In the genomic region with DNA sequence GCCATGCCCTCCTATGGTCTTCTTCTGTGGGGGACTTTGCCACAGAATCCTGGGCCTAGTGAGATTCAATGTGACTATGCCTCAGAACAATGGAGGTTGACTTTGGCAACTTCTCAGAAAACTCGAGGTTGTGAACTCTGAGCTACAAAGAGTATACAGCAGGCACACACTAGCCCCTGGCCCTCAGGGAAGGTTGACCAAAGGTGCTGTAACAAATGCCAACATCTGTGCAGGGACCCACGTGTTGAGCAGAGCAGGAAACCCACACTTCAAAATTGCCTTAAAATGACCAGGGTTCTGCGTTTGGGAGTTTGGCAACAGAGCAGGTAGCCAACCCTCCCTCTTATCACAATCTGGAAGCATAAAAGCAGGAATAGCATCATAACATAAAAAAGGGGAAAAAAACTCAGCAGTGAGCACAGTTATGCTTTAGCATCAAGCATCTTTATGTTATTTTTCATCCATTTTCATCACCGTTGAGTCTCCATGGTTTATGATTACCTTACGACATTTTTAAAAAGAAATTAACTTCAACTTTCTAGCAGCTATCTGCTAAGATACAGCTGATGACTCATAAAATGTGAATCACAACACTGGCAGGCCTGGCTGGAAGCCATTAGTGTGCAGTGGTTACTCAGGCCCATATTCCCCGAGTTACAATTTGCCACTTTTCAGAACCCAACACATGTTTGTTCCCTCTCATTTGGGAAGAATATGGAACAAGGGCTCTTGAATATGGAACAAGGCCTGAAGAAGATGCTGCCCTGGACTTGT, we compare ENCODE assay signal across 10 cellular contexts. TPM values are rescaled to one million over a fixed set of nuclear protein-coding genes. Genes with fewer than 3 reads are reported as not detected.
DNase-seq lines count a peak whose midpoint lies in the region; ATAC-seq and TF ChIP-seq lines count a peak whose summit lies in the region.
"Had no signal": no experiment of that assay in that cellular context is flagged by ENCODE, and none has a peak within 500 bp of the region (broad histone marks: within the 10 kb centered on the region; RNA-seq: fewer than 3 reads in every experiment).

No MANE protein-coding gene starts in this region.

- peak; percentile 82 for DNase-seq in EL
- DNase-seq in PC-3: peak; percentile 78
- peak; percentile 20 for DNase-seq in epithelial cell of prostate (ENCODE audit: low read depth, low spot score)
- DNase-seq in retinal pigment epithelial cell (ENCODE audit: low read depth): peak; percentile 20
- no peak for DNase-seq in UCSD-AML1 (lab: John Stamatoyannopoulos, UW; ENCODE audit: unreplicated experiment)
- DNase-seq in activated effector memory CD4-positive, alpha-beta T cell treated with Interleukin-2 at 50 U/mL for 16 hours: no peak
- DNase-seq in NCI-H2171 treated with DMSO at 0.1 percent for 48 hours (lab: John Stamatoyannopoulos, UW): no peak

- no peak overlapping the region for H3K27ac ChIP-seq in PC-3 (ENCODE audit: low read length)
- H3K27ac ChIP-seq in epithelial cell of prostate: no peak overlapping the region
- H3K27ac ChIP-seq: neural progenitor cell, VCaP had no signal

- no peaks in the 10 kb centered on the region for H3F3A ChIP-seq in PC-3 (ENCODE audit: low read length, unreplicated experiment)

- no peaks in the 10 kb centered on the region for H3K79me2 ChIP-seq in PC-3 (ENCODE audit: low read length)

- intact Hi-C loops in PC-3 (cut with micrococcal nuclease): no loop called here

- CTCF ChIA-PET in PC-3 (lab: Charles Lee): interaction anchor here (0.5 kb wide), 1 partner anchor 16 kb away, joined by 7 read pairs; no protein-coding TSS in a partner anchor

- H4K20me1 ChIP-seq in PC-3 (ENCODE audit: low read length): no peaks in the 10 kb centered on the region

- H3K36me3 ChIP-seq in PC-3 (ENCODE audit: low read depth, low read length): no peaks in the 10 kb centered on the region
- H3K36me3 ChIP-seq: neural progenitor cell had no signal

- BruUV-seq in PC-3 (replicated peaks; lab: Mats Ljungman, UMichigan): no TSS peak

- no peak for TF ChIP-seq CTCF in PC-3 (conservative IDR thresholded peaks at IDR 0.05; ENCODE audit: low read depth, low read length)
- TF ChIP-seq CTCF in retinal pigment epithelial cell (conservative IDR thresholded peaks at IDR 0.05; ENCODE audit: low read depth, low read length): no peak

- H3K27me3 ChIP-seq in PC-3 (ENCODE audit: low read length): peaks cover 17% of the 10 kb centered on the region; the same call in 1 of the 2 replicates
- H3K27me3 ChIP-seq: neural progenitor cell had no signal

- POLR2A ChIA-PET in PC-3 (lab: Charles Lee; ENCODE audit: unreplicated experiment): no interaction called here

- no peaks in the 10 kb centered on the region for H3K9me2 ChIP-seq in PC-3 (replicated peaks; ENCODE audit: low read length)

- H3K9ac ChIP-seq in PC-3 (ENCODE audit: low read length): no peak overlapping the region
- H3K9ac ChIP-seq: neural progenitor cell had no signal

- no peak overlapping the region for H3K4me2 ChIP-seq in PC-3 (ENCODE audit: low read length)
- H3K4me2 ChIP-seq: neural progenitor cell had no signal

- no peak overlapping the region for H2AFZ ChIP-seq in PC-3 (ENCODE audit: low read length)
- H2AFZ ChIP-seq: neural progenitor cell had no signal

- peaks cover 8% of the 10 kb centered on the region; the same call in 1 of the 2 replicates for H3K4me1 ChIP-seq in PC-3 (ENCODE audit: insufficient read depth, low read length)
- H3K4me1 ChIP-seq: neural progenitor cell had no signal

- ATAC-seq in PC-3 (peak; percentile 68), GM18858 (IDR thresholded peaks at IDR 0.05; ENCODE audit: unreplicated experiment) (no peak)

- H3K9me3 ChIP-seq in PC-3 (ENCODE audit: low read length): no peaks in the 10 kb centered on the region

- H3K4me3 ChIP-seq in PC-3 (ENCODE audit: low read length) (no peak overlapping the region), retinal pigment epithelial cell (ENCODE audit: low read length) (no peak overlapping the region)
- H3K4me3 ChIP-seq: neural progenitor cell had no signal

RNA-seq across cellular contexts. Expression of gene PRLHR, which starts 11.1 kb away (rescaled TPM):
- not detected in 2 replicates for total RNA-seq in PC-3 (2014; rRNA removed)

Comparison
In these comparisons a context has a peak if more than half of its experiments do, and no peak if none do; other contexts are left out.
1. DNase-seq: peak in EL (single experiment), PC-3 (single experiment), epithelial cell of prostate (single experiment) and retinal pigment epithelial cell (single experiment); none in UCSD-AML1 (single experiment), activated effector memory CD4-positive, alpha-beta T cell treated with Interleukin-2 at 50 U/mL for 16 hours (single experiment) and NCI-H2171 treated with DMSO at 0.1 percent for 48 hours (single experiment).